28 cellular contexts compared by ENCODE assay signal in genomic region chr6:87793340-87793739, GRCh38.
"Had no signal": no experiment of that assay in that cellular context is flagged by ENCODE, and none has a peak within 500 bp of the region (broad histone marks: within the 10 kb centered on the region; RNA-seq: fewer than 3 reads in every experiment).

No MANE protein-coding gene starts in this region.

- DNase-seq: hypothalamus; immature natural killer cell; kidney; left ventricle myocardium inferior; midbrain; mucosa of descending colon; naive thymus-derived CD4-positive, alpha-beta T cell; occipital lobe; psoas muscle; right lobe of liver; stimulated activated CD4-positive, alpha-beta T cell treated with anti-CD3 and anti-CD28 coated beads, Interleukin-12 subunit alpha, Interleukin-12 subunit beta, amount 100 ng/mL, for 4 hours; stimulated activated CD4-positive, alpha-beta T cell treated with anti-CD3 and anti-CD28 coated beads, Interleukin-15, amount 100 ng/mL, for 24 hours; stimulated activated CD4-positive, alpha-beta T cell treated with anti-CD3 and anti-CD28 coated beads, Interleukin-2, amount 100 ng/mL, for 24 hours; stimulated activated CD4-positive, alpha-beta T cell treated with anti-CD3 and anti-CD28 coated beads, Interleukin-4, amount 100 ng/mL, for 1 hour; stimulated activated naive B cell treated with anti-CD40 and anti-IgM and Interleukin-4, amounts not matched to agents 10 μg/mL and 1 μg/mL and 100 μg/mL, for 72 hours; stimulated activated naive CD8-positive, alpha-beta T cell treated with anti-CD3 and anti-CD28 coated beads, Interleukin-15, Interleukin-2, amounts not matched to agents 100 U/mL and 50 U/mL, for 24 hours; stomach; tibial artery; trophoblast cell; upper lobe of right lung had no signal

- ATAC-seq: mucosa of descending colon; naive thymus-derived CD4-positive, alpha-beta T cell; natural killer cell treated with Interleukin-12 subunit alpha and Interleukin-12 subunit beta and Interleukin-15 and Interleukin-18, amount 100 ng/mL, for 72 hours; psoas muscle; right lobe of liver; stimulated activated naive CD8-positive, alpha-beta T cell treated with anti-CD3 and anti-CD28 coated beads, Interleukin-15, Interleukin-2, amounts not matched to agents 100 U/mL and 50 U/mL, for 24 hours; upper lobe of right lung had no signal

- H3K27ac Mint-ChIP-seq: immature natural killer cell; naive thymus-derived CD4-positive, alpha-beta T cell; natural killer cell treated with Interleukin-12 subunit alpha and Interleukin-12 subunit beta and Interleukin-15 and Interleukin-18, amount 100 ng/mL, for 72 hours; neural progenitor cell; stimulated activated naive B cell treated with anti-CD40 and anti-IgM and Interleukin-4, amounts not matched to agents 10 μg/mL and 1 μg/mL and 100 μg/mL, for 72 hours had no signal

- H3K9ac ChIP-seq: neural progenitor cell, parathyroid adenoma had no signal

- H3K36me3 Mint-ChIP-seq: immature natural killer cell; naive thymus-derived CD4-positive, alpha-beta T cell; natural killer cell treated with Interleukin-12 subunit alpha and Interleukin-12 subunit beta and Interleukin-15 and Interleukin-18, amount 100 ng/mL, for 72 hours; neural progenitor cell; stimulated activated naive B cell treated with anti-CD40 and anti-IgM and Interleukin-4, amounts not matched to agents 10 μg/mL and 1 μg/mL and 100 μg/mL, for 72 hours had no signal

- H3K4me3 ChIP-seq: left ventricle myocardium inferior, lung, mucosa of descending colon, neural progenitor cell, psoas muscle, right atrium auricular region, right lobe of liver, skin epidermis, stomach, thoracic aorta, tibial artery, upper lobe of right lung had no signal

- H3K4me2 ChIP-seq: neural progenitor cell had no signal

- H2AFZ ChIP-seq: neural progenitor cell, parathyroid adenoma had no signal

- H3K4me1 ChIP-seq: parathyroid adenoma, psoas muscle, tibial artery had no signal

- H3K79me2 ChIP-seq: parathyroid adenoma had no signal

- H3K4me1 Mint-ChIP-seq: immature natural killer cell had no signal

- H3K27me3 ChIP-seq: neural progenitor cell, neutrophil, right atrium auricular region, right lobe of liver, stomach, tibial artery, upper lobe of right lung had no signal

- H3K36me3 ChIP-seq: left ventricle myocardium inferior, neural progenitor cell, neutrophil, right atrium auricular region, right lobe of liver, stomach, thoracic aorta, tibial artery, upper lobe of right lung had no signal

- H3K9me3 ChIP-seq: left ventricle myocardium inferior, mucosa of descending colon, neutrophil, psoas muscle, right atrium auricular region, right lobe of liver, stomach, thoracic aorta, tibial artery, upper lobe of right lung had no signal

- H3K27ac ChIP-seq: left ventricle myocardium inferior, neural progenitor cell, neutrophil, parathyroid adenoma, psoas muscle, right atrium auricular region, right lobe of liver, skin epidermis, stomach, thoracic aorta, tibial artery, upper lobe of right lung had no signal

- H3K4me3 Mint-ChIP-seq: immature natural killer cell; naive thymus-derived CD4-positive, alpha-beta T cell; natural killer cell treated with Interleukin-12 subunit alpha and Interleukin-12 subunit beta and Interleukin-15 and Interleukin-18, amount 100 ng/mL, for 72 hours; neural progenitor cell; stimulated activated naive B cell treated with anti-CD40 and anti-IgM and Interleukin-4, amounts not matched to agents 10 μg/mL and 1 μg/mL and 100 μg/mL, for 72 hours had no signal

- H3K9me3 Mint-ChIP-seq: immature natural killer cell; naive thymus-derived CD4-positive, alpha-beta T cell; natural killer cell treated with Interleukin-12 subunit alpha and Interleukin-12 subunit beta and Interleukin-15 and Interleukin-18, amount 100 ng/mL, for 72 hours; neural progenitor cell; stimulated activated naive B cell treated with anti-CD40 and anti-IgM and Interleukin-4, amounts not matched to agents 10 μg/mL and 1 μg/mL and 100 μg/mL, for 72 hours had no signal

- H3K27me3 Mint-ChIP-seq: stimulated activated naive B cell treated with anti-CD40 and anti-IgM and Interleukin-4, amounts not matched to agents 10 μg/mL and 1 μg/mL and 100 μg/mL, for 72 hours had no signal
